2 cellular contexts compared by ENCODE assay signal in genomic region chr1:44777547-44777946, GRCh38.
TF ChIP-seq lines count a peak whose summit lies in the region.

No MANE protein-coding gene starts in this region.

TF ChIP-seq in A549, 52 proteins besides CTCF, POLR2A, EP300 and RAD21:
- TF ChIP-seq CEBPB (IDR thresholded peaks at IDR 0.05) = no peak
- no peak for TF ChIP-seq POLR2AphosphoS2 (conservative IDR thresholded peaks at IDR 0.05; ENCODE audit: low read length)
- TF ChIP-seq ESRRA (IDR thresholded peaks at IDR 0.05; ENCODE audit: borderline replicate concordance, low read length) = no peak
- no peak for TF ChIP-seq CBX8 (IDR thresholded peaks at IDR 0.05)
- no peak for TF ChIP-seq MAZ (IDR thresholded peaks at IDR 0.05; ENCODE audit: borderline replicate concordance, low read depth, low read length)
- no peak for TF ChIP-seq JUNB (IDR thresholded peaks at IDR 0.05)
- TF ChIP-seq EHMT2 (IDR thresholded peaks at IDR 0.05; ENCODE audit: low read depth) = no peak
- no peak for TF ChIP-seq HOXA7 (CRISPR knock-in tag; IDR thresholded peaks at IDR 0.05)
- no peak for TF ChIP-seq CHD4 (IDR thresholded peaks at IDR 0.05; ENCODE audit: borderline replicate concordance)

TF ChIP-seq in GM23338, 12 proteins besides CTCF, POLR2A, EP300 and RAD21:
- TF ChIP-seq STAT1 (IDR thresholded peaks at IDR 0.05; ENCODE audit: unreplicated experiment) (no peak), POLR2AphosphoS5 (IDR thresholded peaks at IDR 0.05; ENCODE audit: low read depth) (0 out of 2 replicates have a peak, but pooled peaks have one; percentile 8), CREB1 (CRISPR knock-in tag; IDR thresholded peaks at IDR 0.05; ENCODE audit: low read depth) (no peak), ZNF114 (CRISPR knock-in tag; IDR thresholded peaks at IDR 0.05) (no peak), NANOG (IDR thresholded peaks at IDR 0.05; ENCODE audit: borderline replicate concordance) (no peak)
TF ChIP-seq in GM23338: peak in this region for 1.
